ENCODE assay signal across 11 cellular contexts in the genomic region with DNA sequence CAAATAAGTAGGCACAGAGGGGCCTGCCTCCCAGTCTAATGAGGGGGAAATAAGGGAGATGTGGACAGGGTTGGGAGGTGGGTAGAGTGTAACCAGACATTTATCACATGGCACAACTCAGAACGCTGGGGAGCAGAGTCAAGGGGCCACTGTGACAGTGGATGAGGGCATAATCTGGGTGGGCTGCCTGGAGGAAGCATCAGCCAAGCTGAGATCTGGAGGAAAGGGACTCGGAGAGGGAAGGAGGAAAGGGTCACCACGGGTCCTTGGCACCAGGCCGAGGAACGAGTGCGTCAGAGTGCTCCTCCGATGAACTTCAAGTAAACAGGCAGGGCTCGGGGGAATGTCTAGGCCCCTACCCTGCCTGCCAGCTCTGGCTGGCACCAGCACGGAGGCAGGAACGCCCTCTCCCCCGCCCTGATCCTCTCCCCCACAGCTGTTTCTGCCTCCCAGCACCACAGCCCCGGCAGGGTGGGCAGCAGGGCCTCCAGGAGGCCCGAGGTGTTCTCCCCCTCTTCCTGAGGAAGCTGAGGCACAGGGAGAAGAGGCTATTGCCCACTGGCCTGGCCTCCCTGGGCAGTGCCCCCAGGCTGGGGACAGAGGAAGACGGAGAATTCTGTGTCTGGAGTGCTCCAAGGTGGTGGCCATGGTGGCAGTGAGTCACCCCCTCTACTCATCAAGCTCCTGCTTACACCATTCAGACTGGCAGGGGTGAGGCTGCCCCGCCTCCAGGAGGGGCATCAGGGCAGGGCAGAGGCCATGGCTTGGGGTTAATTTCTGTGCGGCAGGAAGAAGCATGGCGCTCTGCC. TPM values are rescaled to one million over a fixed set of nuclear protein-coding genes. Genes with fewer than 3 reads are reported as not detected.
DNase-seq lines count a peak whose midpoint lies in the region; ATAC-seq, FAIRE-seq and TF ChIP-seq lines count a peak whose summit lies in the region.
"Had no signal": no experiment of that assay in that cellular context is flagged by ENCODE, and none has a peak within 500 bp of the region (broad histone marks: within the 10 kb centered on the region; RNA-seq: fewer than 3 reads in every experiment).

No MANE protein-coding gene starts in this region.

- H3K4me1 ChIP-seq in K562 (replicated peaks in 1 of 2; ENCODE audit: control insufficient read depth in 2 of 2, insufficient read depth in 2 of 2, low read length in 2 of 2): peaks cover 15 to 66% of the 10 kb centered on the region in 2 experiments
- peaks cover 67% of the 10 kb centered on the region for H3K4me1 ChIP-seq in mesenchymal stem cell (ENCODE audit: control insufficient read depth, insufficient read depth, low read depth, low read length)

- H3K79me1 ChIP-seq in mesenchymal stem cell (replicated peaks; ENCODE audit: low read length, poor library complexity, severe bottlenecking): peaks cover 12% of the 10 kb centered on the region

- TF ChIP-seq CTCF in K562 (IDR thresholded peaks at IDR 0.05 in 2 of 3, conservative IDR thresholded peaks at IDR 0.05 in 1 of 3; ENCODE audit: insufficient read depth in 2 of 3, low read depth in 1 of 3, low read length in 3 of 3): no peak

- H3K23ac ChIP-seq in mesenchymal stem cell (ENCODE audit: low read length in 2 of 2): no peak overlapping the region

- H3K4me2 ChIP-seq in K562 (ENCODE audit: insufficient read depth, low read length) (no peak overlapping the region), mesenchymal stem cell (ENCODE audit: low read length, poor library complexity, severe bottlenecking) (no peak overlapping the region)

- H3K9ac ChIP-seq in K562 (ENCODE audit: insufficient read depth in 1 of 2, low read depth in 2 of 2, low read length in 2 of 2) (peak overlapping the region in 1 of 2 experiments; percentile 36; a peak in 2 of 4 replicates), mesenchymal stem cell (ENCODE audit: low read length) (peak overlapping the region; percentile 66)

- intact Hi-C loops in K562 (cut with micrococcal nuclease): no loop called here

- H2BK120ac ChIP-seq in mesenchymal stem cell (ENCODE audit: low read depth, low read length): peak overlapping the region; percentile 71

- peak overlapping the region; percentile 34 to 95 for H3K4ac ChIP-seq in mesenchymal stem cell (ENCODE audit: low read depth in 1 of 2, low read length in 2 of 2)

- FAIRE-seq in K562 (lab: Jason Lieb, UNC): no peak

- H2AK5ac ChIP-seq in mesenchymal stem cell (ENCODE audit: low read length, severe bottlenecking): peak overlapping the region; percentile 61

- ATAC-seq in K562: no peak
- no peak for ATAC-seq in HG02870 (IDR thresholded peaks at IDR 0.05; ENCODE audit: unreplicated experiment)
- ATAC-seq in GM18517 (IDR thresholded peaks at IDR 0.05; ENCODE audit: unreplicated experiment): no peak

- POLR2A ChIA-PET in K562 (lab: Yijun Ruan, JAX): interaction anchor here (0.6 kb wide), 2 partner anchors 16 to 941 kb away, joined by 3 read pairs; a partner anchor contains a TSS

- no peaks in the 10 kb centered on the region for H3K36me3 ChIP-seq in K562 (ENCODE audit: control insufficient read depth, insufficient read depth, low read length)
- peaks cover 5 to 10% of the 10 kb centered on the region in 2 experiments for H3K36me3 ChIP-seq in mesenchymal stem cell (ENCODE audit: control insufficient read depth in 1 of 2, insufficient read depth in 2 of 2, low read depth in 1 of 2, low read length in 2 of 2)

- H3K27ac ChIP-seq in K562 (ENCODE audit: extremely low read depth, low read depth, low read length): no peak overlapping the region
- peak overlapping the region; percentile 8 for H3K27ac ChIP-seq in mesenchymal stem cell (ENCODE audit: low read length, poor library complexity, severe bottlenecking)
- H3K27ac ChIP-seq: HL-60 had no signal

- H2BK15ac ChIP-seq in mesenchymal stem cell (ENCODE audit: low read depth, poor library complexity, severe bottlenecking): peak overlapping the region; percentile 76

- peak overlapping the region in 1 of 2 experiments; percentile 53 for H3K14ac ChIP-seq in mesenchymal stem cell (ENCODE audit: low read length in 2 of 2)

- no peak for TF ChIP-seq POLR2A in K562 (conservative IDR thresholded peaks at IDR 0.05)

- H3K79me2 ChIP-seq in K562 (ENCODE audit: control insufficient read depth, insufficient read depth, low read length): no peaks in the 10 kb centered on the region

- no peaks in the 10 kb centered on the region for H3K9me1 ChIP-seq in K562 (ENCODE audit: control insufficient read depth, insufficient read depth, low read length)

- TF ChIP-seq EP300 in Ishikawa (IDR thresholded peaks at IDR 0.05; ENCODE audit: borderline replicate concordance) (no peak), K562 (IDR thresholded peaks at IDR 0.05; ENCODE audit: low read length) (no peak)

- peak overlapping the region; percentile 75 to 93 for H3K18ac ChIP-seq in mesenchymal stem cell (ENCODE audit: low read depth in 1 of 2, low read length in 2 of 2)

- H4K91ac ChIP-seq in mesenchymal stem cell (ENCODE audit: low read length): peak overlapping the region; percentile 97

- 9% methylated on average over 15 of the region's 17 CpGs for WGBS in K562 (ENCODE audit: insufficient coverage, low coverage, missing lambda C conversion rate)
- WGBS in mesenchymal stem cell: 62% methylated on average over 14 of the region's 17 CpGs

- CTCF ChIA-PET in K562 (lab: Yijun Ruan, JAX; ENCODE audit: low intra/inter-chr PET ratio): no interaction called here

- H4K20me1 ChIP-seq in K562 (replicated peaks; ENCODE audit: control insufficient read depth, insufficient read depth, low read length): peaks cover 3% of the 10 kb centered on the region; the same call in 1 of the 2 replicates

- BruUV-seq in K562 (replicated peaks; lab: Mats Ljungman, UMichigan): no TSS peak

- H2AFZ ChIP-seq in K562 (ENCODE audit: low read depth, low read length) (no peak overlapping the region), mesenchymal stem cell (ENCODE audit: low read depth, low read length) (no peak overlapping the region)

- H2BK5ac ChIP-seq in mesenchymal stem cell (ENCODE audit: low read depth, low read length, poor library complexity, severe bottlenecking): no peak overlapping the region

- no peak for TF ChIP-seq RAD21 in Ishikawa (IDR thresholded peaks at IDR 0.05; ENCODE audit: low read depth)
- no peak for TF ChIP-seq RAD21 in K562 (CRISPR knock-in tag; conservative IDR thresholded peaks at IDR 0.05 in 1 of 2, IDR thresholded peaks at IDR 0.05 in 1 of 2)

- H3K4me3 ChIP-seq in K562: no peak overlapping the region
- H3K4me3 ChIP-seq in mesenchymal stem cell (ENCODE audit: insufficient read depth in 1 of 2, low read depth in 1 of 2, low read length in 2 of 2): no peak overlapping the region

- in situ Hi-C loops in ACHN (cut with HindIII; ENCODE audit: low pct_ligation_motif_present, low pct_unique_long_range_greater_than_20kb, low sequenced_read_pairs) (no loop called here), K562 (cut with MboI) (no loop called here)

- DNase-seq in ACHN: peak; percentile 93
- DNase-seq in K562 (ENCODE audit: extremely low read depth in 1 of 4, low spot score in 3 of 4): no peak
- DNase-seq in mesenchymal stem cell: peak; percentile 73
- DNase-seq in NCI-H146 treated with DMSO at 0.1 percent for 48 hours (lab: John Stamatoyannopoulos, UW; ENCODE audit: unreplicated experiment): no peak
- no peak for DNase-seq in NK-92 (lab: John Stamatoyannopoulos, UW; ENCODE audit: unreplicated experiment)
- DNase-seq: naive B cell had no signal

- H3K9me3 ChIP-seq in K562 (replicated peaks; ENCODE audit: control insufficient read depth, insufficient read depth, low read depth, low read length) (no peaks in the 10 kb centered on the region), mesenchymal stem cell (ENCODE audit: control insufficient read depth, low read length) (no peaks in the 10 kb centered on the region)

- H3K27me3 ChIP-seq in K562 (ENCODE audit: control insufficient read depth in 2 of 2, insufficient read depth in 2 of 2, low read length in 2 of 2): no peaks in the 10 kb centered on the region
- no peaks in the 10 kb centered on the region for H3K27me3 ChIP-seq in mesenchymal stem cell (ENCODE audit: control insufficient read depth in 1 of 2, insufficient read depth in 1 of 2, low read length in 2 of 2)

- H2BK12ac ChIP-seq in mesenchymal stem cell (ENCODE audit: low read length in 2 of 2): peak overlapping the region; percentile 93 to 99

- peak overlapping the region; percentile 66 for H4K8ac ChIP-seq in mesenchymal stem cell (ENCODE audit: low read length)

RNA-seq across cellular contexts. Expression of a gene that starts 4.2 kb away (rescaled TPM):
- total RNA-seq in K562 (2011; cell fraction: chromatin; rRNA removed; ENCODE audit: low replicate concordance): 0.14 and 0.70 TPM in 2 replicates
- 0.13 and 0.17 TPM in 2 replicates for total RNA-seq in K562 (2011; cell fraction: nucleolus; rRNA removed)
- total RNA-seq in K562 (2011; cell fraction: nucleoplasm; rRNA removed): 0.07 and 0.15 TPM in 2 replicates
- total RNA-seq in K562 (2014; rRNA removed): 0.37 TPM in 1 of 2 replicates, not detected in the other
- 0.04 TPM in 1 of 2 replicates, not detected in the other for total RNA-seq in K562 (2014; rRNA removed; fragmentation: Illumina TruSeq; extraction: Trizol)
- total RNA-seq in K562 (2015; rRNA removed; fragmentation: Illumina TruSeq; extraction: Trizol): 0.07 and 0.08 TPM in 2 replicates
- 0.13 and 0.35 TPM in 2 replicates for total RNA-seq in K562 (2021)
- 0.10 and 0.19 TPM in 2 replicates for polyA plus RNA-seq in K562 (2011; rRNA removed)
- 0.18 and 0.36 TPM in 2 replicates for polyA plus RNA-seq in K562 (2011; cell fraction: cytosol; rRNA removed)
- polyA plus RNA-seq in K562 (2011; cell fraction: nucleus; rRNA removed): 0.21 and 0.30 TPM in 2 replicates
- polyA plus RNA-seq in K562 (2012): 0.42 and 1.4 TPM in 2 replicates
- 0.06 and 0.15 TPM in 2 replicates for polyA plus RNA-seq in K562 (2014; fragmentation: Illumina TruSeq; extraction: Trizol)
- polyA plus RNA-seq in K562 (2014; fragmentation: Nextera tagmentation; extraction: Ambion mirVana): under 1 TPM in 1 of 2 experiments, not detected in 1; 0.01 TPM
- 0.21 and 0.43 TPM in 2 replicates for polyA plus RNA-seq in K562 (2014; rRNA removed)
- 0.03 TPM in 1 of 2 replicates, not detected in the other for polyA minus RNA-seq in K562 (2011; rRNA and poly(A)+ RNA removed)
- 1.5 TPM in 1 of 2 replicates, not detected in the other for polyA minus RNA-seq in K562 (2011; cell fraction: cytosol; rRNA and poly(A)+ RNA removed)
- 0.11 and 0.54 TPM in 2 replicates for polyA minus RNA-seq in K562 (2011; cell fraction: nucleus; rRNA and poly(A)+ RNA removed)
- 22.4 TPM for polyA plus RNA-seq in mesenchymal stem cell (2013, experiment 1 of 2)
- 22.5 TPM for polyA plus RNA-seq in mesenchymal stem cell (2013, experiment 2 of 2)
- total RNA-seq: activated CD8-positive, alpha-beta memory T cell treated with anti-CD3 and anti-CD28 coated beads for 36 hours had no signal

RNA-seq across cellular contexts. Expression of a gene that starts 10.5 kb away (rescaled TPM):
- 14.0 and 42.4 TPM in 2 replicates for total RNA-seq in K562 (2011; cell fraction: chromatin; rRNA removed; ENCODE audit: low replicate concordance)
- 38.0 and 40.8 TPM in 2 replicates for total RNA-seq in K562 (2011; cell fraction: nucleolus; rRNA removed)
- total RNA-seq in K562 (2011; cell fraction: nucleoplasm; rRNA removed): 17.3 and 24.9 TPM in 2 replicates
- total RNA-seq in K562 (2014; rRNA removed): 10.1 and 12.2 TPM in 2 replicates
- total RNA-seq in K562 (2014; rRNA removed; fragmentation: Illumina TruSeq; extraction: Trizol): 3.7 and 4.3 TPM in 2 replicates
- total RNA-seq in K562 (2015; rRNA removed; fragmentation: Illumina TruSeq; extraction: Trizol): 2.3 and 3.3 TPM in 2 replicates
- 13.6 and 14.1 TPM in 2 replicates for total RNA-seq in K562 (2021)
- 8.6 and 10.0 TPM in 2 replicates for polyA plus RNA-seq in K562 (2011; rRNA removed)
- 11.3 and 17.7 TPM in 2 replicates for polyA plus RNA-seq in K562 (2011; cell fraction: cytosol; rRNA removed)
- 30.9 and 40.1 TPM in 2 replicates for polyA plus RNA-seq in K562 (2011; cell fraction: nucleus; rRNA removed)
- polyA plus RNA-seq in K562 (2012): 6.5 and 9.5 TPM in 2 replicates
- polyA plus RNA-seq in K562 (2014; fragmentation: Illumina TruSeq; extraction: Trizol): 5.1 and 6.5 TPM in 2 replicates
- under 1 TPM; 0.10 to 0.17 TPM for polyA plus RNA-seq in K562 (2014; fragmentation: Nextera tagmentation; extraction: Ambion mirVana)
- 7.3 and 11.6 TPM in 2 replicates for polyA plus RNA-seq in K562 (2014; rRNA removed)
- 5.2 and 8.3 TPM in 2 replicates for polyA minus RNA-seq in K562 (2011; rRNA and poly(A)+ RNA removed)
- polyA minus RNA-seq in K562 (2011; cell fraction: cytosol; rRNA and poly(A)+ RNA removed): 9.3 and 11.6 TPM in 2 replicates
- polyA minus RNA-seq in K562 (2011; cell fraction: nucleus; rRNA and poly(A)+ RNA removed): 12.3 and 12.5 TPM in 2 replicates
- polyA plus RNA-seq in mesenchymal stem cell (2013, experiment 1 of 2): 12.1 TPM
- 11.5 TPM for polyA plus RNA-seq in mesenchymal stem cell (2013, experiment 2 of 2)

RNA-seq across cellular contexts. Expression of a gene that starts 16.1 kb away (rescaled TPM):
- 41.2 and 158 TPM in 2 replicates for total RNA-seq in K562 (2011; cell fraction: chromatin; rRNA removed; ENCODE audit: low replicate concordance)
- total RNA-seq in K562 (2011; cell fraction: nucleolus; rRNA removed): 168 and 170 TPM in 2 replicates
- total RNA-seq in K562 (2011; cell fraction: nucleoplasm; rRNA removed): 99.4 and 102 TPM in 2 replicates
- total RNA-seq in K562 (2014; rRNA removed): 351 and 419 TPM in 2 replicates
- 60.0 and 91.3 TPM in 2 replicates for total RNA-seq in K562 (2014; rRNA removed; fragmentation: Illumina TruSeq; extraction: Trizol)
- total RNA-seq in K562 (2015; rRNA removed; fragmentation: Illumina TruSeq; extraction: Trizol): 146 and 150 TPM in 2 replicates
- 271 and 294 TPM in 2 replicates for total RNA-seq in K562 (2021)
- 67.2 and 68.7 TPM in 2 replicates for polyA plus RNA-seq in K562 (2011; rRNA removed)
- polyA plus RNA-seq in K562 (2011; cell fraction: cytosol; rRNA removed): 181 and 505 TPM in 2 replicates
- polyA plus RNA-seq in K562 (2011; cell fraction: nucleus; rRNA removed): 116 and 178 TPM in 2 replicates
- 247 and 317 TPM in 2 replicates for polyA plus RNA-seq in K562 (2012)
- polyA plus RNA-seq in K562 (2014; fragmentation: Illumina TruSeq; extraction: Trizol): 101 and 156 TPM in 2 replicates
- 10 to 100 TPM; 36.5 to 65.1 TPM for polyA plus RNA-seq in K562 (2014; fragmentation: Nextera tagmentation; extraction: Ambion mirVana)
- polyA plus RNA-seq in K562 (2014; rRNA removed): 241 and 257 TPM in 2 replicates
- polyA minus RNA-seq in K562 (2011; rRNA and poly(A)+ RNA removed): 28.2 and 47.3 TPM in 2 replicates
- 128 and 135 TPM in 2 replicates for polyA minus RNA-seq in K562 (2011; cell fraction: cytosol; rRNA and poly(A)+ RNA removed)
- polyA minus RNA-seq in K562 (2011; cell fraction: nucleus; rRNA and poly(A)+ RNA removed): 55.5 and 65.1 TPM in 2 replicates
- polyA plus RNA-seq in mesenchymal stem cell (2013, experiment 1 of 2): 104 TPM
- 106 TPM for polyA plus RNA-seq in mesenchymal stem cell (2013, experiment 2 of 2)

RNA-seq across cellular contexts. Expression of a gene that starts 24.5 kb away (rescaled TPM):
- total RNA-seq in K562 (2011; cell fraction: chromatin; rRNA removed; ENCODE audit: low replicate concordance): 106 and 531 TPM in 2 replicates
- 492 and 517 TPM in 2 replicates for total RNA-seq in K562 (2011; cell fraction: nucleolus; rRNA removed)
- 190 and 232 TPM in 2 replicates for total RNA-seq in K562 (2011; cell fraction: nucleoplasm; rRNA removed)
- total RNA-seq in K562 (2014; rRNA removed): 78.0 and 82.8 TPM in 2 replicates
- total RNA-seq in K562 (2014; rRNA removed; fragmentation: Illumina TruSeq; extraction: Trizol): 2.5 and 5.5 TPM in 2 replicates
- total RNA-seq in K562 (2015; rRNA removed; fragmentation: Illumina TruSeq; extraction: Trizol): 24.4 and 28.7 TPM in 2 replicates
- total RNA-seq in K562 (2021): 96.4 and 108 TPM in 2 replicates
- polyA plus RNA-seq in K562 (2011; rRNA removed): 31.1 and 72.7 TPM in 2 replicates
- polyA plus RNA-seq in K562 (2011; cell fraction: cytosol; rRNA removed): 56.1 and 92.6 TPM in 2 replicates
- polyA plus RNA-seq in K562 (2011; cell fraction: nucleus; rRNA removed): 923 and 1,215 TPM in 2 replicates
- 55.4 and 115 TPM in 2 replicates for polyA plus RNA-seq in K562 (2012)
- polyA plus RNA-seq in K562 (2014; fragmentation: Illumina TruSeq; extraction: Trizol): 13.1 and 33.3 TPM in 2 replicates
- 1 to 10 TPM in 1 of 2 experiments, under 1 TPM in 1; 0.49 to 1.9 TPM for polyA plus RNA-seq in K562 (2014; fragmentation: Nextera tagmentation; extraction: Ambion mirVana)
- 113 and 143 TPM in 2 replicates for polyA plus RNA-seq in K562 (2014; rRNA removed)
- 9.7 and 11.0 TPM in 2 replicates for polyA minus RNA-seq in K562 (2011; rRNA and poly(A)+ RNA removed)
- 28.2 and 33.0 TPM in 2 replicates for polyA minus RNA-seq in K562 (2011; cell fraction: cytosol; rRNA and poly(A)+ RNA removed)
- 139 and 154 TPM in 2 replicates for polyA minus RNA-seq in K562 (2011; cell fraction: nucleus; rRNA and poly(A)+ RNA removed)
- 84.2 TPM for polyA plus RNA-seq in mesenchymal stem cell (2013, experiment 1 of 2)
- polyA plus RNA-seq in mesenchymal stem cell (2013, experiment 2 of 2): 79.4 TPM

Comparison
In these comparisons a context has a peak if more than half of its experiments do, and no peak if none do; other contexts are left out.
1. DNase-seq: peak in ACHN (single experiment) and mesenchymal stem cell (single experiment); none in K562 (0 of 4), NCI-H146 treated with DMSO at 0.1 percent for 48 hours (single experiment) and NK-92 (single experiment).